8 cellular contexts compared by ENCODE assay signal in genomic region chr4:39044364-39044946, GRCh38. TPM values are rescaled to one million over a fixed set of nuclear protein-coding genes. Genes with fewer than 3 reads are reported as not detected.
DNase-seq lines count a peak whose midpoint lies in the region; ATAC-seq, FAIRE-seq and TF ChIP-seq lines count a peak whose summit lies in the region.

No MANE protein-coding gene starts in this region.

- 5% methylated on average over 6 of the region's 53 CpGs for WGBS in A549 (ENCODE audit: missing lambda C conversion rate)

- no peaks in the 10 kb centered on the region for H3K36me3 ChIP-seq in kidney (ENCODE audit: control insufficient read depth in 1 of 2, insufficient read depth in 2 of 2, low read length in 2 of 2)

- DNase-seq in A549 (ENCODE audit: low read depth in 1 of 2, low spot score in 1 of 2): peak; percentile 81 to 95
- peak; percentile 18 for DNase-seq in NCI-H446 treated with DMSO at 0.1 percent for 48 hours (lab: John Stamatoyannopoulos, UW)
- DNase-seq in activated CD4-positive, CD25-positive, alpha-beta regulatory T cell treated with anti-CD3 and anti-CD28 coated beads, Interleukin-2, amount 50 U/mL, for 72 hours: peak; percentile 92
- peak; percentile 92 for DNase-seq in cerebellar cortex (ENCODE audit: low spot score)
- DNase-seq in kidney: peak; percentile 98
- DNase-seq in stimulated activated CD4-positive, alpha-beta T cell treated with anti-CD3 and anti-CD28 coated beads, Interleukin-15, amount 100 ng/mL, for 1 hour (ENCODE audit: low read depth in 1 of 2, low spot score in 1 of 2): peak; percentile 89 to 93

- TF ChIP-seq EP300 in A549 (IDR thresholded peaks at IDR 0.05): no peak

- TF ChIP-seq CTCF in A549 (IDR thresholded peaks at IDR 0.05) (no peak), kidney (IDR thresholded peaks at IDR 0.05; ENCODE audit: borderline replicate concordance, extremely low read depth, insufficient read depth) (no peak)

- H3K4me1 ChIP-seq in A549: peaks cover 41% of the 10 kb centered on the region
- H3K4me1 ChIP-seq in kidney (ENCODE audit: control insufficient read depth in 1 of 2, insufficient read depth in 1 of 2, low read depth in 1 of 2, low read length in 2 of 2): peaks cover 13 to 17% of the 10 kb centered on the region in 2 donors

- H3K4me3 ChIP-seq in A549 (peak overlapping the region; percentile 66), kidney (ENCODE audit: low read length in 2 of 2) (peak overlapping the region; percentile 70 to 78)

- H3K27ac ChIP-seq in A549: peak overlapping the region; percentile 93 to 100
- peak overlapping the region; percentile 87 to 91 for H3K27ac ChIP-seq in kidney (ENCODE audit: low read depth in 2 of 2, low read length in 2 of 2)

- H3K9me3 ChIP-seq in A549 (no peaks in the 10 kb centered on the region), kidney (ENCODE audit: control insufficient read depth in 1 of 2, low read length in 2 of 2) (no peaks in the 10 kb centered on the region)

- CTCF ChIA-PET in A549 (lab: Yijun Ruan, JAX): interaction anchor here (1.1 to 1.3 kb wide), 3 partner anchors 14 to 90 kb away, joined by 3 read pairs; no protein-coding TSS in a partner anchor

- peak in 1 of 2 experiments; percentile 20; a peak in 1 of 5 replicates for TF ChIP-seq RAD21 in A549 (conservative IDR thresholded peaks at IDR 0.05 in 1 of 2, IDR thresholded peaks at IDR 0.05 in 1 of 2)

- FAIRE-seq in A549 (lab: Jason Lieb, UNC) (no peak), kidney (lab: Jason Lieb, UNC) (no peak)

- intact Hi-C loops in kidney (cut with DNase I): no loop called here

- peak overlapping the region; percentile 30 to 63 for H3K9ac ChIP-seq in kidney (ENCODE audit: low read length in 2 of 2)

- no peak for TF ChIP-seq POLR2A in A549 (IDR thresholded peaks at IDR 0.05; ENCODE audit: low read length)

- peak overlapping the region; percentile 73 for H3K4me2 ChIP-seq in A549

- ATAC-seq in A549: peak; percentile 75 to 84
- ATAC-seq in GM18858 (IDR thresholded peaks at IDR 0.05; ENCODE audit: unreplicated experiment): peak; percentile 41
- peak; percentile 67 for ATAC-seq in HG03066 (IDR thresholded peaks at IDR 0.05; ENCODE audit: low read depth, unreplicated experiment)

- POLR2A ChIA-PET in A549 (lab: Yijun Ruan, JAX): interaction anchor here (0.6 to 3.6 kb wide), 7 partner anchors 14 to 734 kb away, joined by 3 to 55 read pairs (median 6); partner anchors contain the start of genes TMEM156 and UGDH

TF ChIP-seq in A549, 52 proteins besides CTCF, POLR2A, EP300 and RAD21:
- TF ChIP-seq JUN (IDR thresholded peaks at IDR 0.05): peak in 1 of 2 experiments; percentile 78; a peak in 3 of 5 replicates
- TF ChIP-seq BCL3 (IDR thresholded peaks at IDR 0.05): 0 out of 3 replicates have a peak, but pooled peaks have one; percentile 17
- no peak for TF ChIP-seq EHF (CRISPR knock-in tag; IDR thresholded peaks at IDR 0.05)

RNA-seq across cellular contexts. Expression of gene TMEM156, which starts 12.2 kb away (rescaled TPM):
- polyA plus RNA-seq in A549 (2011; rRNA removed) (38.5 and 45.1 TPM in 2 replicates), A549 (2017; fragmentation: RNase III; extraction: RNeasy Plus Mini Kit Qiagen cat#74134 plus additional on column Dnase treatment) (9.2 to 10.9 TPM (median 10.4 TPM) in 3 replicates), kidney (ENCODE audit: insufficient read depth, low read depth, low replicate concordance) (1.8 TPM)
- 5.4 TPM in 2 replicates for polyA plus RNA-seq in A549 (2012; cell fraction: cytosol; rRNA removed)
- 1.1 and 1.9 TPM in 2 replicates for polyA plus RNA-seq in A549 (2012; cell fraction: nucleus; rRNA removed)
- 4.4 and 5.7 TPM in 2 replicates for polyA minus RNA-seq in A549 (2011; rRNA and poly(A)+ RNA removed)
- 3.5 TPM for total RNA-seq in kidney

RNA-seq across cellular contexts. Expression of gene KLHL5, which starts 17.6 kb away (rescaled TPM):
- 98.6 and 108 TPM in 2 replicates for polyA plus RNA-seq in A549 (2011; rRNA removed)
- 30.1 and 34.1 TPM in 2 replicates for polyA plus RNA-seq in A549 (2012; cell fraction: cytosol; rRNA removed)
- 7.9 and 14.7 TPM in 2 replicates for polyA plus RNA-seq in A549 (2012; cell fraction: nucleus; rRNA removed)
- polyA plus RNA-seq in A549 (2017; fragmentation: RNase III; extraction: RNeasy Plus Mini Kit Qiagen cat#74134 plus additional on column Dnase treatment): 51.9 to 63.2 TPM (median 62.4 TPM) in 3 replicates
- polyA minus RNA-seq in A549 (2011; rRNA and poly(A)+ RNA removed): 93.3 and 111 TPM in 2 replicates
- 47.8 TPM for total RNA-seq in kidney
- 12.2 TPM for polyA plus RNA-seq in kidney (ENCODE audit: insufficient read depth, low read depth, low replicate concordance)

Comparison
In these comparisons a context has a peak if more than half of its experiments do, and no peak if none do; other contexts are left out.
1. Peak in every context shown above with its lines: DNase-seq, ATAC-seq, H3K4me3 ChIP-seq and H3K27ac ChIP-seq.
2. DNase-seq: peak in every context shown above with its lines; median percentile 98 in kidney; 92 in activated CD4-positive, CD25-positive, alpha-beta regulatory T cell treated with anti-CD3 and anti-CD28 coated beads, Interleukin-2, amount 50 U/mL, for 72 hours; 92 in cerebellar cortex; 91 in stimulated activated CD4-positive, alpha-beta T cell treated with anti-CD3 and anti-CD28 coated beads, Interleukin-15, amount 100 ng/mL, for 1 hour; 88 in A549; 18 in NCI-H446 treated with DMSO at 0.1 percent for 48 hours.